In the genomic region with DNA sequence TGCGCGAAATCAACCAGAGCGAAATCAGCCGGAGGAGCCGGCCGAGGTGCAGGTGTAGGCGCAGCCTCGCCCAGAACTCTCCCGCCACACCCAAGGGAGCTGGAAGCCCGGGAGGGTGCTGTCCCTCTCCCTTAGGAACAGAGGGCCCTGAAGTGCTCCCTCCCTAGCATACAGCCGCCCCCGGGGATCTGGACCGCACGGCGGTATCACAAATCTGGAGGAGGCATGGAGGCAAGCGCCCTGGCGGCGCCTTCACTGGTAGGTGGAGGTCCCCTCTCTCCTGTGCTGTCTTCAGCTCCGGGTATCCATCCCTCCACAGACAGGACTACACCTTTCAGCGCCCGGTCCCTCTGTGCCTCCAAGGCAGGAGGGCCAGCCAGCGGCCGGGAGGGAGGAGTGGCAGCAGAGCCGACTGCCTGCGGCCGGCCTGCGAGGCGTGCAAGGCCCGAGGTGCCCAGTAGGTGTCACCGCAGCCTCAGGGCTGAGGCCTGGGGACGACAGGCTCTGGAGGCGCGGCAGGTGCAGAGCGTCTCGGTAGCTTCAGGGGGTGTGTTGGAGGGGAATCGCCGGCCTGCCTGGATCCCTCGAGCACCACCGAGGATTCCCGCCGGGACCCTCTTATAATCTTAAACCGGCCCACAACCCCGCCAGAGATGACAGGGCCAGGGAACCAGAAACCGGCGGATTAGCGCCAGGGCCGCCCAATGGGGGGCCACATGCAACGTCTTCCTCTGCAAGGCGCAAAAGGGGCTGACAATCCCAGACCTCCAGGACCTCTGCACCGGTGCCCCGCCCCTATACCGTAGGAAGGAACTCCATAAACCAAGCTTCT, we compare ENCODE assay signal across 8 cellular contexts. TPM values are rescaled to one million over a fixed set of nuclear protein-coding genes. Genes with fewer than 3 reads are reported as not detected.
A peak's percentile ranks its signal among the peaks of the same experiment; 100 is the strongest.
DNase-seq lines count a peak whose midpoint lies in the region; ATAC-seq and TF ChIP-seq lines count a peak whose summit lies in the region.

No MANE protein-coding gene starts in this region.

- no peaks in the 10 kb centered on the region for H3K36me3 ChIP-seq in lower lobe of right lung

- H3K27me3 Mint-ChIP-seq in activated CD4-positive, alpha-beta T cell treated with anti-CD3 and anti-CD28 coated beads, Interleukin-2, amount 10 ng/mL, durations not matched to agents 7 days and 5 days = peaks cover 69% of the 10 kb centered on the region

- CTCF ChIA-PET in activated CD4-positive, alpha-beta T cell treated with anti-CD3 and anti-CD28 coated beads, Interleukin-2, amount 10 ng/mL, durations not matched to agents 7 days and 5 days (lab: Charles Lee) = interaction anchor here (0.6 to 4.8 kb wide), 29 partner anchors 9 to 237 kb away, joined by 3 to 30 read pairs (median 4); a partner anchor contains a TSS

- H3K27ac ChIP-seq in lower lobe of right lung = no peak overlapping the region

- peak; percentile 97 for TF ChIP-seq CTCF in lower lobe of right lung (IDR thresholded peaks at IDR 0.05)

- DNase-seq in SIG-M5 treated with dmso at 0.1 percent for 504 hours (lab: John Stamatoyannopoulos, UW; ENCODE audit: unreplicated experiment) = peak; percentile 59
- DNase-seq in SIG-M5 (lab: John Stamatoyannopoulos, UW) = no peak
- peak; percentile 37 for DNase-seq in NCI-H226
- DNase-seq in activated CD4-positive, alpha-beta T cell treated with anti-CD3 and anti-CD28 coated beads, Interleukin-2, amount 10 ng/mL, durations not matched to agents 7 days and 5 days = peak; percentile 76
- DNase-seq in dermis blood vessel endothelial cell = peak; percentile 81
- DNase-seq in lower lobe of right lung = peak; percentile 84
- peak; percentile 53 to 65 (median 54) for DNase-seq in stimulated activated CD4-positive, alpha-beta T cell treated with anti-CD3 and anti-CD28 coated beads, TNF-alpha, amount 100 ng/mL, for 4 hours (ENCODE audit: low read depth in 3 of 3)

- H3K9me3 Mint-ChIP-seq in activated CD4-positive, alpha-beta T cell treated with anti-CD3 and anti-CD28 coated beads, Interleukin-2, amount 10 ng/mL, durations not matched to agents 7 days and 5 days = no peaks in the 10 kb centered on the region

- POLR2A ChIA-PET in activated CD4-positive, alpha-beta T cell treated with anti-CD3 and anti-CD28 coated beads, Interleukin-2, amount 10 ng/mL, durations not matched to agents 7 days and 5 days (lab: Charles Lee) = no interaction called here

- H3K27ac Mint-ChIP-seq in activated CD4-positive, alpha-beta T cell treated with anti-CD3 and anti-CD28 coated beads, Interleukin-2, amount 10 ng/mL, durations not matched to agents 7 days and 5 days = no peak overlapping the region

- no peak overlapping the region for H3K4me3 Mint-ChIP-seq in activated CD4-positive, alpha-beta T cell treated with anti-CD3 and anti-CD28 coated beads, Interleukin-2, amount 10 ng/mL, durations not matched to agents 7 days and 5 days

- H3K36me3 Mint-ChIP-seq in activated CD4-positive, alpha-beta T cell treated with anti-CD3 and anti-CD28 coated beads, Interleukin-2, amount 10 ng/mL, durations not matched to agents 7 days and 5 days (ENCODE audit: low read depth) = no peaks in the 10 kb centered on the region

- intact Hi-C loops in lower lobe of right lung (cut with DNase I) = loop anchor here (10.0 kb wide), 1 partner anchor 87 kb away; no protein-coding TSS in a partner anchor

- peaks cover 16% of the 10 kb centered on the region for H3K4me1 Mint-ChIP-seq in activated CD4-positive, alpha-beta T cell treated with anti-CD3 and anti-CD28 coated beads, Interleukin-2, amount 10 ng/mL, durations not matched to agents 7 days and 5 days

- H3K9me3 ChIP-seq in lower lobe of right lung = no peaks in the 10 kb centered on the region

- peaks cover 39% of the 10 kb centered on the region for H3K4me1 ChIP-seq in lower lobe of right lung

- peak overlapping the region; percentile 46 for H3K4me3 ChIP-seq in lower lobe of right lung

- peaks cover 55% of the 10 kb centered on the region for H3K27me3 ChIP-seq in lower lobe of right lung (ENCODE audit: low read depth)

- ATAC-seq in HG03095 (IDR thresholded peaks at IDR 0.05; ENCODE audit: unreplicated experiment) (peak; percentile 89), lower lobe of right lung (peak; percentile 91 to 92)

RNA-seq across cellular contexts. Expression of a gene that starts 2.8 kb away (rescaled TPM):
- not detected for total RNA-seq in activated CD4-positive, alpha-beta T cell treated with anti-CD3 and anti-CD28 coated beads, Interleukin-2, amount 10 ng/mL, durations not matched to agents 7 days and 5 days
- not detected in 2 replicates for total RNA-seq in dermis blood vessel endothelial cell
- 0.71 TPM for total RNA-seq in lower lobe of right lung

RNA-seq across cellular contexts. Expression of a gene that starts 16.6 kb away (rescaled TPM):
- not detected for total RNA-seq in activated CD4-positive, alpha-beta T cell treated with anti-CD3 and anti-CD28 coated beads, Interleukin-2, amount 10 ng/mL, durations not matched to agents 7 days and 5 days
- total RNA-seq in dermis blood vessel endothelial cell (not detected in 2 replicates), lower lobe of right lung (7.6 TPM)
